16 cellular contexts compared by ENCODE assay signal in genomic region chr7:151307536-151307935, GRCh38. TPM values are rescaled to one million over a fixed set of nuclear protein-coding genes. Genes with fewer than 3 reads are reported as not detected.
DNase-seq lines count a peak whose midpoint lies in the region; TF ChIP-seq lines count a peak whose summit lies in the region.
"Had no signal": no experiment of that assay in that cellular context is flagged by ENCODE, and none has a peak within 500 bp of the region (broad histone marks: within the 10 kb centered on the region; RNA-seq: fewer than 3 reads in every experiment).

No MANE protein-coding gene starts in this region.

- H3K9ac ChIP-seq in MM.1S (ENCODE audit: low read length), result no peak overlapping the region
- H3K9ac ChIP-seq in endodermal cell (ENCODE audit: extremely low read depth, low read length, poor library complexity, severe bottlenecking), result no peak overlapping the region

- H3K36me3 Mint-ChIP-seq in endodermal cell (ENCODE audit: low read depth), result no peaks in the 10 kb centered on the region

- no peak overlapping the region for H3K4me3 Mint-ChIP-seq in endodermal cell
- H3K4me3 Mint-ChIP-seq: B cell; CD4-positive, alpha-beta T cell had no signal

- peaks cover 14% of the 10 kb centered on the region for H3K27me3 Mint-ChIP-seq in endodermal cell (ENCODE audit: insufficient read depth)

- peaks cover 45% of the 10 kb centered on the region for H3K27me3 ChIP-seq in MM.1S (replicated peaks; ENCODE audit: insufficient read depth, low read length)
- peaks cover 5% of the 10 kb centered on the region for H3K27me3 ChIP-seq in endodermal cell (ENCODE audit: control insufficient read depth, insufficient read depth, low read length, poor library complexity, severe bottlenecking)

- H3K4me3 ChIP-seq in MM.1S (ENCODE audit: low read length) (no peak overlapping the region), endodermal cell (ENCODE audit: low read length) (no peak overlapping the region)
- H3K4me3 ChIP-seq: GM12878, HAP-1 had no signal

- 81 to 86% methylated on average over 6 to 7 of the region's 7 CpGs for WGBS in endodermal cell (ENCODE audit: insufficient coverage in 1 of 2, insufficient read length in 1 of 2), 2 experiments

- no peaks in the 10 kb centered on the region for H3K79me2 ChIP-seq in MM.1S (ENCODE audit: low read length)

- no peak overlapping the region for H2AFZ ChIP-seq in MM.1S (ENCODE audit: low read length)

- peaks cover 25% of the 10 kb centered on the region for H3K4me1 Mint-ChIP-seq in endodermal cell

- H3K9me3 ChIP-seq in MM.1S (replicated peaks; ENCODE audit: insufficient read depth, low read length), result no peaks in the 10 kb centered on the region
- H3K9me3 ChIP-seq in endodermal cell (ENCODE audit: control insufficient read depth, low read length), result peaks cover 14% of the 10 kb centered on the region

- H4K20me1 ChIP-seq in MM.1S (ENCODE audit: insufficient read depth, low read length), result no peaks in the 10 kb centered on the region

- no peaks in the 10 kb centered on the region for H3K36me3 ChIP-seq in MM.1S (replicated peaks; ENCODE audit: insufficient read depth, low read length)
- H3K36me3 ChIP-seq in endodermal cell (ENCODE audit: control insufficient read depth, insufficient read depth, low read length), result no peaks in the 10 kb centered on the region
- H3K36me3 ChIP-seq: HAP-1 had no signal

- H3K4me1 ChIP-seq in MM.1S (ENCODE audit: low read length) (no peaks in the 10 kb centered on the region), endodermal cell (ENCODE audit: control insufficient read depth, insufficient read depth, low read length) (peaks cover 4% of the 10 kb centered on the region)

- DNase-seq in activated CD8-positive, alpha-beta memory T cell treated with anti-CD3 and anti-CD28 coated beads, Interleukin-2, amount 50 U/mL, for 48 hours, result peak; percentile 30
- no peak for DNase-seq in activated CD8-positive, alpha-beta memory T cell treated with anti-CD3 and anti-CD28 coated beads, Interleukin-2, amount 50 U/mL, for 4 hours
- peak; percentile 2 for DNase-seq in MM.1S
- DNase-seq in endodermal cell, result no peak
- DNase-seq in stimulated activated CD8-positive, alpha-beta memory T cell treated with anti-CD3 and anti-CD28 coated beads, Interleukin-4, amount 100 ng/mL, for 48 hours, result peak; percentile 17
- no peak for DNase-seq in AG08396 (ENCODE audit: low spot score)
- DNase-seq in stimulated activated naive CD4-positive, alpha-beta T cell (lab: John Stamatoyannopoulos, UW), result no peak
- DNase-seq: ACHN; C1 segment of cervical spinal cord; Calu3; CD4-positive, alpha-beta T cell; DMS79; GOT3 had no signal

- H3K4me2 ChIP-seq in MM.1S (ENCODE audit: low read depth, low read length), result no peak overlapping the region

- no peaks in the 10 kb centered on the region for H3F3A ChIP-seq in MM.1S (ENCODE audit: insufficient read depth, low read length)

- peak overlapping the region; percentile 74 for H3K27ac Mint-ChIP-seq in endodermal cell
- H3K27ac Mint-ChIP-seq: B cell; CD4-positive, alpha-beta T cell had no signal

- no peak overlapping the region for H3K27ac ChIP-seq in MM.1S (ENCODE audit: low read length)
- H3K27ac ChIP-seq in endodermal cell (ENCODE audit: low read depth, low read length), result no peak overlapping the region

- peaks cover 10% of the 10 kb centered on the region for H3K9me3 Mint-ChIP-seq in endodermal cell
- H3K9me3 Mint-ChIP-seq: CD4-positive, alpha-beta T cell had no signal

- H3K9me2 ChIP-seq in MM.1S (replicated peaks; ENCODE audit: insufficient read depth, low read length), result no peaks in the 10 kb centered on the region

- TF ChIP-seq CTCF in MM.1S (IDR thresholded peaks at IDR 0.05; ENCODE audit: low read length) (no peak), endodermal cell (conservative IDR thresholded peaks at IDR 0.05) (no peak)

RNA-seq across cellular contexts. Expression of gene NUB1, which starts 34.1 kb away (rescaled TPM):
- total RNA-seq in endodermal cell, result 10 to 100 TPM; 50.2 to 64.7 TPM
- 49.7 TPM for polyA plus RNA-seq in endodermal cell (2013, experiment 1 of 2)
- 48.8 TPM for polyA plus RNA-seq in endodermal cell (2013, experiment 2 of 2)

RNA-seq across cellular contexts. Expression of gene SMARCD3, which starts 59.0 kb away (rescaled TPM):
- 10 to 100 TPM; 40.0 to 43.5 TPM for total RNA-seq in endodermal cell
- 46.1 TPM for polyA plus RNA-seq in endodermal cell (2013, experiment 1 of 2)
- polyA plus RNA-seq in endodermal cell (2013, experiment 2 of 2), result 41.7 TPM
- total RNA-seq: B cell had no signal

Comparison
In these comparisons a context has a peak if more than half of its experiments do, and no peak if none do; other contexts are left out.
1. DNase-seq: peak in activated CD8-positive, alpha-beta memory T cell treated with anti-CD3 and anti-CD28 coated beads, Interleukin-2, amount 50 U/mL, for 48 hours (single experiment), MM.1S (single experiment) and stimulated activated CD8-positive, alpha-beta memory T cell treated with anti-CD3 and anti-CD28 coated beads, Interleukin-4, amount 100 ng/mL, for 48 hours (single experiment); none in activated CD8-positive, alpha-beta memory T cell treated with anti-CD3 and anti-CD28 coated beads, Interleukin-2, amount 50 U/mL, for 4 hours (single experiment), endodermal cell (single experiment), AG08396 (single experiment) and stimulated activated naive CD4-positive, alpha-beta T cell (0 of 6).